In genomic region chr5:65774346-65774745, GRCh38 we compare ENCODE assay signal across 11 cellular contexts. TPM values are rescaled to one million over a fixed set of nuclear protein-coding genes. Genes with fewer than 3 reads are reported as not detected.
DNase-seq lines count a peak whose midpoint lies in the region; ATAC-seq and TF ChIP-seq lines count a peak whose summit lies in the region.
"Had no signal": no experiment of that assay in that cellular context is flagged by ENCODE, and none has a peak within 500 bp of the region (broad histone marks: within the 10 kb centered on the region; RNA-seq: fewer than 3 reads in every experiment).

No MANE protein-coding gene starts in this region.

- no peak overlapping the region for H3K4me3 Mint-ChIP-seq in activated naive CD4-positive, alpha-beta T cell treated with anti-CD3 and anti-CD28 coated beads, Interleukin-2, amount 50 U/mL, for 24 hours
- no peak overlapping the region for H3K4me3 Mint-ChIP-seq in activated naive CD4-positive, alpha-beta T cell treated with anti-CD3 and anti-CD28 coated beads for 36 hours
- no peak overlapping the region for H3K4me3 Mint-ChIP-seq in stimulated activated naive CD8-positive, alpha-beta T cell treated with anti-CD3 and anti-CD28 coated beads, Interleukin-15, amount 100 ng/mL, for 72 hours
- no peak overlapping the region for H3K4me3 Mint-ChIP-seq in endothelial cell (ENCODE audit: unreplicated experiment)

- peak; percentile 81 for ATAC-seq in stimulated activated naive CD8-positive, alpha-beta T cell treated with anti-CD3 and anti-CD28 coated beads, Interleukin-15, amount 100 ng/mL, for 72 hours
- ATAC-seq in GM19351 (IDR thresholded peaks at IDR 0.05; ENCODE audit: unreplicated experiment), result no peak

- H3K9me3 ChIP-seq in SK-N-MC (ENCODE audit: low read depth, low read length), result no peaks in the 10 kb centered on the region
- H3K9me3 ChIP-seq: uterus had no signal

- no peak for TF ChIP-seq CTCF in fibroblast of pulmonary artery (IDR thresholded peaks at IDR 0.05; ENCODE audit: low read length, missing control alignments)
- TF ChIP-seq CTCF in endothelial cell (IDR thresholded peaks at IDR 0.05; ENCODE audit: unreplicated experiment), result no peak

- H3K27ac Mint-ChIP-seq in activated naive CD4-positive, alpha-beta T cell treated with anti-CD3 and anti-CD28 coated beads, Interleukin-2, amount 50 U/mL, for 24 hours, result peak overlapping the region; percentile 15
- no peak overlapping the region for H3K27ac Mint-ChIP-seq in activated naive CD4-positive, alpha-beta T cell treated with anti-CD3 and anti-CD28 coated beads for 36 hours
- H3K27ac Mint-ChIP-seq in stimulated activated naive CD8-positive, alpha-beta T cell treated with anti-CD3 and anti-CD28 coated beads, Interleukin-15, amount 100 ng/mL, for 72 hours, result no peak overlapping the region
- no peak overlapping the region for H3K27ac Mint-ChIP-seq in endothelial cell (ENCODE audit: unreplicated experiment)

- H3K27ac ChIP-seq in SK-N-MC, result peak overlapping the region; percentile 98
- H3K27ac ChIP-seq: C4-2B, uterus had no signal

- H3K36me3 ChIP-seq in SK-N-MC (ENCODE audit: insufficient read depth, low read length), result peaks cover 11% of the 10 kb centered on the region
- H3K36me3 ChIP-seq: uterus had no signal

- no peak for DNase-seq in activated naive CD4-positive, alpha-beta T cell treated with anti-CD3 and anti-CD28 coated beads for 36 hours
- DNase-seq in SK-N-MC (ENCODE audit: low read depth, low spot score) (peak; percentile 82), fibroblast of pulmonary artery (ENCODE audit: low read depth) (peak; percentile 69), superior temporal gyrus (ENCODE audit: extremely low spot score) (no peak), endothelial cell (ENCODE audit: low spot score) (no peak)
- no peak for DNase-seq in stimulated activated naive CD8-positive, alpha-beta T cell treated with anti-CD3 and anti-CD28 coated beads, Interleukin-15, amount 100 ng/mL, for 72 hours
- DNase-seq: NCI-H510A, uterus had no signal

- H3K9ac ChIP-seq in SK-N-MC (ENCODE audit: insufficient read length), result peak overlapping the region; percentile 48

- peak overlapping the region; percentile 65 for H3K4me3 ChIP-seq in SK-N-MC
- no peak overlapping the region for H3K4me3 ChIP-seq in fibroblast of pulmonary artery (replicated peaks; ENCODE audit: low read depth, low read length)
- H3K4me3 ChIP-seq: uterus had no signal

- CTCF ChIA-PET in activated naive CD4-positive, alpha-beta T cell treated with anti-CD3 and anti-CD28 coated beads for 36 hours (lab: Charles Lee), result no interaction called here

- no peaks in the 10 kb centered on the region for H3K27me3 Mint-ChIP-seq in activated naive CD4-positive, alpha-beta T cell treated with anti-CD3 and anti-CD28 coated beads, Interleukin-2, amount 50 U/mL, for 24 hours
- no peaks in the 10 kb centered on the region for H3K27me3 Mint-ChIP-seq in activated naive CD4-positive, alpha-beta T cell treated with anti-CD3 and anti-CD28 coated beads for 36 hours (ENCODE audit: low read depth)
- no peaks in the 10 kb centered on the region for H3K27me3 Mint-ChIP-seq in stimulated activated naive CD8-positive, alpha-beta T cell treated with anti-CD3 and anti-CD28 coated beads, Interleukin-15, amount 100 ng/mL, for 72 hours
- H3K27me3 Mint-ChIP-seq in endothelial cell (ENCODE audit: unreplicated experiment), result no peaks in the 10 kb centered on the region

- intact Hi-C loops in activated naive CD4-positive, alpha-beta T cell treated with anti-CD3 and anti-CD28 coated beads for 36 hours (cut with micrococcal nuclease), result loop anchor here (2.0 kb wide), 1 partner anchor 30 kb away; no protein-coding TSS in a partner anchor

- peaks cover 6% of the 10 kb centered on the region for H3K36me3 Mint-ChIP-seq in activated naive CD4-positive, alpha-beta T cell treated with anti-CD3 and anti-CD28 coated beads, Interleukin-2, amount 50 U/mL, for 24 hours
- peaks cover 9% of the 10 kb centered on the region for H3K36me3 Mint-ChIP-seq in activated naive CD4-positive, alpha-beta T cell treated with anti-CD3 and anti-CD28 coated beads for 36 hours (ENCODE audit: low read depth)
- no peaks in the 10 kb centered on the region for H3K36me3 Mint-ChIP-seq in endothelial cell (ENCODE audit: low read depth, unreplicated experiment)

- peaks cover 36% of the 10 kb centered on the region for H3K4me1 Mint-ChIP-seq in activated naive CD4-positive, alpha-beta T cell treated with anti-CD3 and anti-CD28 coated beads, Interleukin-2, amount 50 U/mL, for 24 hours
- H3K4me1 Mint-ChIP-seq in activated naive CD4-positive, alpha-beta T cell treated with anti-CD3 and anti-CD28 coated beads for 36 hours (ENCODE audit: low read depth), result peaks cover 23% of the 10 kb centered on the region
- H3K4me1 Mint-ChIP-seq in stimulated activated naive CD8-positive, alpha-beta T cell treated with anti-CD3 and anti-CD28 coated beads, Interleukin-15, amount 100 ng/mL, for 72 hours, result peaks cover 29% of the 10 kb centered on the region
- H3K4me1 Mint-ChIP-seq in endothelial cell (ENCODE audit: unreplicated experiment), result no peaks in the 10 kb centered on the region

- no peaks in the 10 kb centered on the region for H3K9me3 Mint-ChIP-seq in activated naive CD4-positive, alpha-beta T cell treated with anti-CD3 and anti-CD28 coated beads, Interleukin-2, amount 50 U/mL, for 24 hours
- H3K9me3 Mint-ChIP-seq in activated naive CD4-positive, alpha-beta T cell treated with anti-CD3 and anti-CD28 coated beads for 36 hours, result no peaks in the 10 kb centered on the region
- H3K9me3 Mint-ChIP-seq in stimulated activated naive CD8-positive, alpha-beta T cell treated with anti-CD3 and anti-CD28 coated beads, Interleukin-15, amount 100 ng/mL, for 72 hours, result no peaks in the 10 kb centered on the region
- H3K9me3 Mint-ChIP-seq in endothelial cell (ENCODE audit: unreplicated experiment), result no peaks in the 10 kb centered on the region

RNA-seq across cellular contexts. Expression of gene NLN, which starts 52.3 kb away (rescaled TPM):
- 10 to 100 TPM; 32.4 to 35.5 TPM for total RNA-seq in activated naive CD4-positive, alpha-beta T cell treated with anti-CD3 and anti-CD28 coated beads for 36 hours
- total RNA-seq in endothelial cell (ENCODE audit: unreplicated experiment), result 45.8 TPM

RNA-seq across cellular contexts. Expression of gene SGTB, which starts 52.4 kb away (rescaled TPM):
- total RNA-seq in activated naive CD4-positive, alpha-beta T cell treated with anti-CD3 and anti-CD28 coated beads for 36 hours, result 10 to 100 TPM; 16.1 to 17.3 TPM
- 8.3 TPM for total RNA-seq in endothelial cell (ENCODE audit: unreplicated experiment)

Comparison
In these comparisons a context has a peak if more than half of its experiments do, and no peak if none do; other contexts are left out.
1. DNase-seq: peak in SK-N-MC (single experiment) and fibroblast of pulmonary artery (single experiment); none in activated naive CD4-positive, alpha-beta T cell treated with anti-CD3 and anti-CD28 coated beads for 36 hours (single experiment), stimulated activated naive CD8-positive, alpha-beta T cell treated with anti-CD3 and anti-CD28 coated beads, Interleukin-15, amount 100 ng/mL, for 72 hours (0 of 2), superior temporal gyrus (single experiment) and endothelial cell (single experiment).